In the genomic region with DNA sequence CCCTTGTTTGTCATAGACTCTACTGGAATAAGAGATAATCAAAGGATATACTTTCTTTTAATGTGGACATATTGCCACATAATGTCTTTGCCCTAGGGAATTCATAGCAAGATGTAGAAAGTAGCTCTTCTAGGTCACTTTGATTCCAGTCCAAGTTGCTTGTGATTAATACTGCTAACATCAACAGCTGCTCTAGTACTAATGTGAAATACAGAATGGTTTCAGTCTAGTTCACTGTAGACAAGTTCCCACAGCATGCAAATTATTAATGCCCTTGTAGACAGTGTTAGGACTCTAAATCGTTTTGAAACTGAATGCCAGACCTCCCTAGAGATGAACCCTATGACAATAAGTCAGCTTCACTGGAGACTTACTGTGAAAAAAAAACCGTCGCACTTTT, we compare ENCODE assay signal across 14 cellular contexts.
A peak's percentile ranks its signal among the peaks of the same experiment; 100 is the strongest.
DNase-seq lines count a peak whose midpoint lies in the region; ATAC-seq and FAIRE-seq lines count a peak whose summit lies in the region.
"Had no signal": no experiment of that assay in that cellular context is flagged by ENCODE, and none has a peak within 500 bp of the region (broad histone marks: within the 10 kb centered on the region; RNA-seq: fewer than 3 reads in every experiment).

No MANE protein-coding gene starts in this region.

- ATAC-seq in GM18520 (IDR thresholded peaks at IDR 0.05; ENCODE audit: unreplicated experiment) (peak; percentile 97), GM21447 (IDR thresholded peaks at IDR 0.05; ENCODE audit: unreplicated experiment) (peak; percentile 77), HG03060 (IDR thresholded peaks at IDR 0.05; ENCODE audit: low read depth, unreplicated experiment) (peak; percentile 100)
- ATAC-seq: T-helper 17 cell had no signal

- FAIRE-seq in RCC 7860 (lab: Jason Lieb, UNC) = no peak

- peak; percentile 11 to 67 for DNase-seq in NCI-H446 (lab: John Stamatoyannopoulos, UW)
- no peak for DNase-seq in activated T-cell treated with anti-CD3 and anti-CD28 coated beads for 4 hours
- no peak for DNase-seq in RCC 7860 (ENCODE audit: low spot score)
- DNase-seq in NCI-H2107 (lab: John Stamatoyannopoulos, UW) = no peak
- no peak for DNase-seq in activated effector memory CD4-positive, alpha-beta T cell treated with Interleukin-2 at 50 U/mL for 16 hours
- DNase-seq: activated CD8-positive, alpha-beta memory T cell treated with anti-CD3 and anti-CD28 coated beads for 24 hours; H9; head of caudate nucleus; Kasumi-1; NCI-H774; T-helper 17 cell had no signal

Comparison
In these comparisons a context has a peak if more than half of its experiments do, and no peak if none do; other contexts are left out.
1. DNase-seq: peak in NCI-H446 (2 of 2); none in activated T-cell treated with anti-CD3 and anti-CD28 coated beads for 4 hours (single experiment), RCC 7860 (single experiment), NCI-H2107 (single experiment) and activated effector memory CD4-positive, alpha-beta T cell treated with Interleukin-2 at 50 U/mL for 16 hours (single experiment).
2. Peak in every context shown above with its lines, with median percentiles within 50 percentile points of each other: ATAC-seq.